In the genomic region with DNA sequence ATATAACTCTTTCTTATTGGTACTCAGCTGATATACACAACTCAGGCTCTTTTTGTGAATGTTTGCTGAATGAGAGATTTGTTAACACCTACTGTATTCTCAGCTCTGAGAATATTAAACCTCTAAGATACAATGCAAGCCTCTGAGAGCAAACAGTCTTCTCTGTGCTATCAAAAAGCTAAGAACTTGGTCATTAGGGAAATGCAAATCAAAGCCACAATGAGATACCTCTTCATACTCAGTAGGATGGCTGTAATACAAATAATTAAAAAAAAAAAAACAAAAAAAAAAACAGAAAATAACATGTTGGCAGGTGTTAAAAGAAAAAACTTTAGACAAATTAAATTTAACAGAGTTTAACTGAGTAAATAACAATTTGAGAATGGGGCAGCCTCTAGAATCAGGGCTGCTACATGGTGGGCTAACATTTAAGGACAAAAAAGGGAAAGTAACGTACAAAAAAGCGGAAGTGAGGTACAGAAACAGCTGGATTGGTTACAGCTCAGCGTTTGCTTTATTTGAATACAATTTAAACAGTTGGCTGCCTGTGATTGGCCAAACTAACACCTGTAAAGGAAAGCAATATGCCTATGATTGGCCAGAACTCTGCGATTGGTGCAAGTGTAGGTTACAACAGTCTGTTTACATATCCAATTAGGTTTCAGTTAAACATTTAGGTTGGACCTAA, we compare ENCODE assay signal across 24 cellular contexts.
"Had no signal": no experiment of that assay in that cellular context is flagged by ENCODE, and none has a peak within 500 bp of the region (broad histone marks: within the 10 kb centered on the region; RNA-seq: fewer than 3 reads in every experiment).

No MANE protein-coding gene starts in this region.

- DNase-seq: activated CD4-positive, alpha-beta T cell treated with anti-CD3 and anti-CD28 coated beads, Interleukin-2, amount 10 ng/mL, durations not matched to agents 24 days and 14 days; activated CD4-positive, alpha-beta T cell treated with anti-CD3 and anti-CD28 coated beads, Interleukin-2, amount 50 U/mL, for 48 hours; activated CD4-positive, CD25-positive, alpha-beta regulatory T cell treated with anti-CD3 and anti-CD28 coated beads, Interleukin-2, amount 50 U/mL, for 72 hours; activated CD8-positive, alpha-beta memory T cell treated with anti-CD3 and anti-CD28 coated beads, Interleukin-2, amount 10 ng/mL, durations not matched to agents 7 days and 5 days; activated effector memory CD4-positive, alpha-beta T cell treated with anti-CD3 and anti-CD28 coated beads, Interleukin-2, amount 50 U/mL, for 16 hours; activated naive CD4-positive, alpha-beta T cell treated with Interleukin-2 at 50 U/mL for 16 hours; activated naive CD8-positive, alpha-beta T cell treated with anti-CD3 and anti-CD28 coated beads, Interleukin-2, amount 50 U/mL, for 24 hours; activated T-cell treated with anti-CD3 and anti-CD28 coated beads, Interleukin-2, amount 50 U/mL, for 24 hours; brain microvascular endothelial cell; MG63; NCI-H1092; NCI-H1417; NCI-H1694; NCI-H2029; NCI-H345; NCI-H510A treated with DMSO at 0.1 percent for 48 hours; NCI-H69; NK-92 treated with Interleukin-12 subunit alpha and Interleukin-12 subunit beta, amount 100 ng/mL, for 24 hours; PC-9; SHP77 treated with DMSO at 0.1 percent for 48 hours had no signal

- H3K4me3 Mint-ChIP-seq: activated CD4-positive, alpha-beta T cell treated with anti-CD3 and anti-CD28 coated beads, Interleukin-2, amount 10 ng/mL, durations not matched to agents 24 days and 14 days; activated CD8-positive, alpha-beta memory T cell treated with anti-CD3 and anti-CD28 coated beads, Interleukin-2, amount 10 ng/mL, durations not matched to agents 7 days and 5 days; activated naive CD8-positive, alpha-beta T cell treated with anti-CD3 and anti-CD28 coated beads, Interleukin-2, amount 50 U/mL, for 24 hours; activated T-cell treated with anti-CD3 and anti-CD28 coated beads, Interleukin-2, amount 50 U/mL, for 24 hours; activated T-helper 1 cell treated with anti-CD3 and anti-CD28 coated beads, Interleukin-12 subunit alpha, Interleukin-12 subunit beta, Interleukin-2, Interleukin-4 antibody, amounts not matched to agents 30 ng/mL and 10 ng/mL and 1 ng/mL, durations not matched to agents 14 hours and 24 hours and 36 hours; T-helper 1 cell treated with Interleukin-12 subunit alpha and Interleukin-12 subunit beta and Interleukin-4 antibody, amounts not matched to agents 30 μg/mL and 1 μg/mL, for 36 hours; WTC11 had no signal

- ATAC-seq: activated CD8-positive, alpha-beta memory T cell treated with anti-CD3 and anti-CD28 coated beads, Interleukin-2, amount 10 ng/mL, durations not matched to agents 7 days and 5 days; activated naive CD4-positive, alpha-beta T cell treated with anti-CD3 and anti-CD28 coated beads, Interleukin-2, amount 50 U/mL, for 72 hours; activated naive CD8-positive, alpha-beta T cell treated with anti-CD3 and anti-CD28 coated beads, Interleukin-2, amount 50 U/mL, for 24 hours; WTC11 had no signal

- H3K27ac Mint-ChIP-seq: activated CD4-positive, alpha-beta T cell treated with anti-CD3 and anti-CD28 coated beads, Interleukin-2, amount 10 ng/mL, durations not matched to agents 24 days and 14 days; activated CD8-positive, alpha-beta memory T cell treated with anti-CD3 and anti-CD28 coated beads, Interleukin-2, amount 10 ng/mL, durations not matched to agents 7 days and 5 days; activated naive CD4-positive, alpha-beta T cell treated with anti-CD3 and anti-CD28 coated beads, Interleukin-2, amount 50 U/mL, for 72 hours; activated naive CD8-positive, alpha-beta T cell treated with anti-CD3 and anti-CD28 coated beads, Interleukin-2, amount 50 U/mL, for 24 hours; activated T-cell treated with anti-CD3 and anti-CD28 coated beads, Interleukin-2, amount 50 U/mL, for 24 hours; activated T-helper 1 cell treated with anti-CD3 and anti-CD28 coated beads, Interleukin-12 subunit alpha, Interleukin-12 subunit beta, Interleukin-2, Interleukin-4 antibody, amounts not matched to agents 30 ng/mL and 10 ng/mL and 1 ng/mL, durations not matched to agents 14 hours and 24 hours and 36 hours; T-helper 1 cell treated with Interleukin-12 subunit alpha and Interleukin-12 subunit beta and Interleukin-4 antibody, amounts not matched to agents 30 μg/mL and 1 μg/mL, for 36 hours; WTC11 had no signal

- H3K27me3 Mint-ChIP-seq: activated CD4-positive, alpha-beta T cell treated with anti-CD3 and anti-CD28 coated beads, Interleukin-2, amount 10 ng/mL, durations not matched to agents 24 days and 14 days; activated CD8-positive, alpha-beta memory T cell treated with anti-CD3 and anti-CD28 coated beads, Interleukin-2, amount 10 ng/mL, durations not matched to agents 7 days and 5 days; activated naive CD8-positive, alpha-beta T cell treated with anti-CD3 and anti-CD28 coated beads, Interleukin-2, amount 50 U/mL, for 24 hours; activated T-cell treated with anti-CD3 and anti-CD28 coated beads, Interleukin-2, amount 50 U/mL, for 24 hours had no signal

- H3K9me3 Mint-ChIP-seq: activated CD4-positive, alpha-beta T cell treated with anti-CD3 and anti-CD28 coated beads, Interleukin-2, amount 10 ng/mL, durations not matched to agents 24 days and 14 days; activated naive CD4-positive, alpha-beta T cell treated with anti-CD3 and anti-CD28 coated beads, Interleukin-2, amount 50 U/mL, for 72 hours; activated naive CD8-positive, alpha-beta T cell treated with anti-CD3 and anti-CD28 coated beads, Interleukin-2, amount 50 U/mL, for 24 hours; activated T-cell treated with anti-CD3 and anti-CD28 coated beads, Interleukin-2, amount 50 U/mL, for 24 hours; T-helper 1 cell treated with Interleukin-12 subunit alpha and Interleukin-12 subunit beta and Interleukin-4 antibody, amounts not matched to agents 30 μg/mL and 1 μg/mL, for 36 hours had no signal

- H3K4me1 Mint-ChIP-seq: WTC11 had no signal

- H3K36me3 Mint-ChIP-seq: activated CD8-positive, alpha-beta memory T cell treated with anti-CD3 and anti-CD28 coated beads, Interleukin-2, amount 10 ng/mL, durations not matched to agents 7 days and 5 days; WTC11 had no signal
